ENCODE assay signal across 8 cellular contexts in genomic region chr2:11778923-11779757, GRCh38. TPM values are rescaled to one million over a fixed set of nuclear protein-coding genes. Genes with fewer than 3 reads are reported as not detected.
A peak's percentile ranks its signal among the peaks of the same experiment; 100 is the strongest.
DNase-seq lines count a peak whose midpoint lies in the region; ATAC-seq and TF ChIP-seq lines count a peak whose summit lies in the region.

No MANE protein-coding gene starts in this region.

- peaks cover 6 to 74% (median 28%) of the 10 kb centered on the region in 3 donors for H3K36me3 Mint-ChIP-seq in naive thymus-derived CD8-positive, alpha-beta T cell
- peaks cover 53 to 73% of the 10 kb centered on the region in 2 donors for H3K36me3 Mint-ChIP-seq in stimulated activated naive B cell treated with anti-CD40 and anti-IgM and Interleukin-4, amounts not matched to agents 10 μg/mL and 1 μg/mL and 100 μg/mL, for 72 hours

- no peak overlapping the region for H3K4me3 ChIP-seq in NT2/D1 (ENCODE audit: insufficient read length, low read depth)

- peak overlapping the region in 7 of 10 donors; percentile 3 to 65 (median 43) for H3K4me3 Mint-ChIP-seq in naive thymus-derived CD8-positive, alpha-beta T cell
- H3K4me3 Mint-ChIP-seq in stimulated activated naive B cell treated with anti-CD40 and anti-IgM and Interleukin-4, amounts not matched to agents 10 μg/mL and 1 μg/mL and 100 μg/mL, for 72 hours, result peak overlapping the region; percentile 58 to 77

- H3K9ac ChIP-seq in NT2/D1 (ENCODE audit: insufficient read length, low read depth), result no peak overlapping the region

- H3K27ac Mint-ChIP-seq in naive thymus-derived CD8-positive, alpha-beta T cell, result peak overlapping the region in 6 of 10 donors; percentile 2 to 80 (median 51)
- H3K27ac Mint-ChIP-seq in stimulated activated naive B cell treated with anti-CD40 and anti-IgM and Interleukin-4, amounts not matched to agents 10 μg/mL and 1 μg/mL and 100 μg/mL, for 72 hours, result no peak overlapping the region

- H3K27me3 ChIP-seq in NT2/D1 (ENCODE audit: insufficient read depth, insufficient read length), result no peaks in the 10 kb centered on the region

- H3K9me3 Mint-ChIP-seq in naive thymus-derived CD8-positive, alpha-beta T cell, result no peaks in the 10 kb centered on the region
- no peaks in the 10 kb centered on the region for H3K9me3 Mint-ChIP-seq in stimulated activated naive B cell treated with anti-CD40 and anti-IgM and Interleukin-4, amounts not matched to agents 10 μg/mL and 1 μg/mL and 100 μg/mL, for 72 hours

- POLR2A ChIA-PET in naive thymus-derived CD8-positive, alpha-beta T cell (lab: Charles Lee), result interaction anchor here (0.9 to 1.5 kb wide), 5 partner anchors 32 to 90 kb away, joined by 3 to 6 read pairs (median 3); no protein-coding TSS in a partner anchor

- H3K4me1 ChIP-seq in NT2/D1 (ENCODE audit: insufficient read depth, insufficient read length), result no peaks in the 10 kb centered on the region

- peak; percentile 72 for DNase-seq in COLO829 (ENCODE audit: low spot score)
- DNase-seq in NT2/D1 (ENCODE audit: low read depth, low spot score), result peak; percentile 61
- DNase-seq in activated T-cell treated with anti-CD3 and anti-CD28 coated beads for 24 hours (ENCODE audit: low read depth), result peak; percentile 82
- peak; percentile 76 to 86 for DNase-seq in erythroblast (lab: John Stamatoyannopoulos, UW)
- DNase-seq in naive thymus-derived CD8-positive, alpha-beta T cell, result peak; percentile 68 to 92 (median 84)
- DNase-seq in stimulated activated naive B cell treated with anti-CD40 and anti-IgM and Interleukin-4, amounts not matched to agents 10 μg/mL and 1 μg/mL and 100 μg/mL, for 72 hours, result peak; percentile 70

- ATAC-seq in GM19438 (IDR thresholded peaks at IDR 0.05; ENCODE audit: low read depth, unreplicated experiment), result peak; percentile 66
- peak; percentile 89 for ATAC-seq in HG03520 (IDR thresholded peaks at IDR 0.05; ENCODE audit: unreplicated experiment)
- peak; percentile 95 to 97 for ATAC-seq in naive thymus-derived CD8-positive, alpha-beta T cell
- ATAC-seq in stimulated activated naive B cell treated with anti-CD40 and anti-IgM and Interleukin-4, amounts not matched to agents 10 μg/mL and 1 μg/mL and 100 μg/mL, for 72 hours (replicated peaks), result peak; percentile 97 to 98

- no peaks in the 10 kb centered on the region for H3K9me3 ChIP-seq in NT2/D1 (ENCODE audit: insufficient read depth, low read length)

- H3K36me3 ChIP-seq in NT2/D1 (ENCODE audit: insufficient read depth, insufficient read length, low read length), result peaks cover 34% of the 10 kb centered on the region

- H3K4me1 Mint-ChIP-seq in naive thymus-derived CD8-positive, alpha-beta T cell, result peaks cover 15 to 45% (median 39%) of the 10 kb centered on the region in 4 donors
- H3K4me1 Mint-ChIP-seq in stimulated activated naive B cell treated with anti-CD40 and anti-IgM and Interleukin-4, amounts not matched to agents 10 μg/mL and 1 μg/mL and 100 μg/mL, for 72 hours, result peaks cover 19 to 31% of the 10 kb centered on the region in 2 donors

- no peak for TF ChIP-seq POLR2A in erythroblast (IDR thresholded peaks at IDR 0.05; ENCODE audit: low read length)

- no peaks in the 10 kb centered on the region for H3K27me3 Mint-ChIP-seq in naive thymus-derived CD8-positive, alpha-beta T cell
- no peaks in the 10 kb centered on the region for H3K27me3 Mint-ChIP-seq in stimulated activated naive B cell treated with anti-CD40 and anti-IgM and Interleukin-4, amounts not matched to agents 10 μg/mL and 1 μg/mL and 100 μg/mL, for 72 hours

RNA-seq across cellular contexts. Expression of gene LPIN1, which starts 32.7 kb away (rescaled TPM):
- total RNA-seq in naive thymus-derived CD8-positive, alpha-beta T cell, result 10 to 100 TPM; 76.1 to 82.4 TPM
- 10 to 100 TPM; 15.7 to 27.5 (median 19.9) TPM for polyA plus RNA-seq in naive thymus-derived CD8-positive, alpha-beta T cell
